ENCODE assay signal across 12 cellular contexts in the genomic region with DNA sequence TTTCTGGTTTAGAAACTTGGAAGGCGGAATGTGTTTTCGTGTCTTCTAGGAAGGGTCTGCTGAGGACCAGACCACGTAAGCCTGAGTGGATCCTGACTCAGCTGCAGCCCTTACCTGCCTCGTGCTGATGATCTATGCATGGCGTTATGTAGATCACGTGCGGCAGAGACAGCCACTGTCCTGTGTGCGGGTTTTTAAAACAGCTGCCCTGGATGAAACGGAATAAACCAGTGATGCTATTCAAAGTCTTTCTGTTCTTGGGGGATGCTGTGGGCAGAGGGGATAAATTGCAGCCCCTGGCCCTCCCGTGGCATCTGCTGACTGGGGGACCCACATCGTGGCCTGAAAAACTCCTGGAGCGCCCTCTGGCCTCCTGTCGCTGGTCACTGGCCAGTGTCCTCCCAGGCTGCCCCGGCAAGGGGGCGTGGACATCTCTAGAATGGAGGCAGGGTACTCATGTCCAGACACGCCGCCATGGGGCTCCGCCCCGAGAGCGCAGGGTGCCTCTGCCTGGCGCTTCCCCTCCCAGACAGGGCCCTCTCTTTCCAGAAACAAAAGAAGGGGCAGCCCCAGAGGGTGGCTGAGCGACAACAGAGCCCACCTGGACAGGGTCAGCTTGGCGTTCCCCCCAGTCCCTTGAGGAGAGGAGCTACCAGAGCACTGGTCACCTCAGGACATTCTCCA. TPM values are rescaled to one million over a fixed set of nuclear protein-coding genes. Genes with fewer than 3 reads are reported as not detected.
DNase-seq lines count a peak whose midpoint lies in the region; ATAC-seq and TF ChIP-seq lines count a peak whose summit lies in the region.
"Had no signal": no experiment of that assay in that cellular context is flagged by ENCODE, and none has a peak within 500 bp of the region (broad histone marks: within the 10 kb centered on the region; RNA-seq: fewer than 3 reads in every experiment).

No MANE protein-coding gene starts in this region.

- peaks cover 5% of the 10 kb centered on the region for H3K27me3 Mint-ChIP-seq in GM23338 (ENCODE audit: insufficient read depth, low read depth, poor library complexity)
- no peaks in the 10 kb centered on the region for H3K27me3 Mint-ChIP-seq in activated CD8-positive, alpha-beta memory T cell treated with anti-CD3 and anti-CD28 coated beads, Interleukin-2, amount 10 ng/mL, durations not matched to agents 7 days and 5 days
- H3K27me3 Mint-ChIP-seq: T-cell had no signal

- no peaks in the 10 kb centered on the region for H3K9me3 ChIP-seq in osteoblast (ENCODE audit: low read depth, low read length)
- H3K9me3 ChIP-seq: thoracic aorta had no signal

- H3K79me2 ChIP-seq in GM23338 (replicated peaks; ENCODE audit: insufficient read depth), result no peaks in the 10 kb centered on the region
- H3K79me2 ChIP-seq in osteoblast (ENCODE audit: insufficient read depth, low read length), result no peaks in the 10 kb centered on the region

- H3K4me1 Mint-ChIP-seq in GM23338, result peaks cover 4% of the 10 kb centered on the region; the same call in 1 of the 3 replicates
- H3K4me1 Mint-ChIP-seq in activated CD8-positive, alpha-beta memory T cell treated with anti-CD3 and anti-CD28 coated beads, Interleukin-2, amount 10 ng/mL, durations not matched to agents 7 days and 5 days, result no peaks in the 10 kb centered on the region

- H4K20me1 ChIP-seq in GM23338 (replicated peaks; ENCODE audit: insufficient read depth) (no peaks in the 10 kb centered on the region; the same call in 1 of the 2 replicates), osteoblast (ENCODE audit: insufficient read depth, low read length) (peaks cover 10% of the 10 kb centered on the region)

- peaks cover under 1% of the 10 kb centered on the region; the same call in 1 of the 2 replicates for H3K36me3 ChIP-seq in GM23338 (ENCODE audit: insufficient read depth)
- H3K36me3 ChIP-seq in osteoblast (ENCODE audit: insufficient read depth, low read length), result peaks cover 10% of the 10 kb centered on the region

- H2AFZ ChIP-seq in GM23338 (no peak overlapping the region), osteoblast (ENCODE audit: low read length) (no peak overlapping the region)

- H3F3A ChIP-seq in GM23338 (replicated peaks; ENCODE audit: low read depth), result 0 out of 2 replicates have a peak, but pooled peaks cover 3% of the 10 kb centered on the region

- CTCF ChIA-PET in activated CD8-positive, alpha-beta memory T cell treated with anti-CD3 and anti-CD28 coated beads, Interleukin-2, amount 10 ng/mL, durations not matched to agents 7 days and 5 days (lab: Charles Lee), result interaction anchor here (0.9 to 2.5 kb wide), 5 partner anchors 10 to 47 kb away, joined by 3 to 7 read pairs (median 4); no protein-coding TSS in a partner anchor

- no peak overlapping the region for H3K27ac ChIP-seq in GM23338 (ENCODE audit: low read depth)
- H3K27ac ChIP-seq in osteoblast (ENCODE audit: low read depth, low read length), result no peak overlapping the region
- H3K27ac ChIP-seq: thoracic aorta had no signal

- H3K4me1 ChIP-seq in GM23338 (ENCODE audit: insufficient read depth), result no peaks in the 10 kb centered on the region
- peaks cover 8% of the 10 kb centered on the region for H3K4me1 ChIP-seq in osteoblast (ENCODE audit: insufficient read depth, low read length)

- H3K9me3 Mint-ChIP-seq in GM23338, result no peaks in the 10 kb centered on the region
- H3K9me3 Mint-ChIP-seq in activated CD8-positive, alpha-beta memory T cell treated with anti-CD3 and anti-CD28 coated beads, Interleukin-2, amount 10 ng/mL, durations not matched to agents 7 days and 5 days (ENCODE audit: low read depth), result no peaks in the 10 kb centered on the region
- no peaks in the 10 kb centered on the region for H3K9me3 Mint-ChIP-seq in activated naive CD4-positive, alpha-beta T cell treated with anti-CD3 and anti-CD28 coated beads, Interleukin-2, amount 50 U/mL, for 72 hours
- H3K9me3 Mint-ChIP-seq: T-cell had no signal

- no peak overlapping the region for H3K4me3 Mint-ChIP-seq in GM23338
- no peak overlapping the region for H3K4me3 Mint-ChIP-seq in activated CD8-positive, alpha-beta memory T cell treated with anti-CD3 and anti-CD28 coated beads, Interleukin-2, amount 10 ng/mL, durations not matched to agents 7 days and 5 days
- H3K4me3 Mint-ChIP-seq: T-cell had no signal

- peaks cover 2% of the 10 kb centered on the region; the same call in 2 of the 3 replicates for H3K36me3 Mint-ChIP-seq in GM23338 (ENCODE audit: low read depth)
- H3K36me3 Mint-ChIP-seq in activated CD8-positive, alpha-beta memory T cell treated with anti-CD3 and anti-CD28 coated beads, Interleukin-2, amount 10 ng/mL, durations not matched to agents 7 days and 5 days, result peaks cover 3% of the 10 kb centered on the region
- no peaks in the 10 kb centered on the region for H3K36me3 Mint-ChIP-seq in activated naive CD4-positive, alpha-beta T cell treated with anti-CD3 and anti-CD28 coated beads, Interleukin-2, amount 50 U/mL, for 72 hours

- DNase-seq in GM23338 (ENCODE audit: low spot score), result peak; percentile 61
- peak; percentile 7 for DNase-seq in NCI-H774 (lab: John Stamatoyannopoulos, UW)
- DNase-seq in epidermal melanocyte (ENCODE audit: insufficient read length, low spot score), result peak; percentile 15
- DNase-seq in osteoblast (ENCODE audit: insufficient read length, low spot score, missing footprints), result peak; percentile 86
- no peak for DNase-seq in GOT3 (lab: John Stamatoyannopoulos, UW)
- no peak for DNase-seq in activated CD8-positive, alpha-beta memory T cell treated with anti-CD3 and anti-CD28 coated beads, Interleukin-2, amount 10 ng/mL, durations not matched to agents 7 days and 5 days
- no peak for DNase-seq in activated naive CD4-positive, alpha-beta T cell treated with anti-CD3 and anti-CD28 coated beads, Interleukin-2, amount 50 U/mL, for 72 hours (ENCODE audit: low spot score in 2 of 2)
- DNase-seq: anterior cingulate cortex, NCI-H1436, T-cell had no signal

- no peaks in the 10 kb centered on the region for H3K9me2 ChIP-seq in GM23338 (ENCODE audit: insufficient read depth)

- ATAC-seq in GM23338 (peak; percentile 51), GM18861 (IDR thresholded peaks at IDR 0.05; ENCODE audit: unreplicated experiment) (no peak)
- no peak for ATAC-seq in activated CD8-positive, alpha-beta memory T cell treated with anti-CD3 and anti-CD28 coated beads, Interleukin-2, amount 10 ng/mL, durations not matched to agents 7 days and 5 days
- no peak for ATAC-seq in activated naive CD4-positive, alpha-beta T cell treated with anti-CD3 and anti-CD28 coated beads, Interleukin-2, amount 50 U/mL, for 72 hours
- ATAC-seq: T-cell had no signal

- H3K27ac Mint-ChIP-seq in GM23338, result no peak overlapping the region
- H3K27ac Mint-ChIP-seq in activated CD8-positive, alpha-beta memory T cell treated with anti-CD3 and anti-CD28 coated beads, Interleukin-2, amount 10 ng/mL, durations not matched to agents 7 days and 5 days, result no peak overlapping the region
- H3K27ac Mint-ChIP-seq in activated naive CD4-positive, alpha-beta T cell treated with anti-CD3 and anti-CD28 coated beads, Interleukin-2, amount 50 U/mL, for 72 hours, result no peak overlapping the region
- H3K27ac Mint-ChIP-seq: T-cell had no signal

- H3K4me3 ChIP-seq in GM23338, result 0 out of 2 replicates have a peak overlapping the region, but pooled peaks have one; percentile 20
- no peak overlapping the region for H3K4me3 ChIP-seq in osteoblast (ENCODE audit: insufficient read depth, low read length)
- H3K4me3 ChIP-seq: thoracic aorta had no signal

- H3K27me3 ChIP-seq in GM23338 (ENCODE audit: insufficient read depth) (no peaks in the 10 kb centered on the region), osteoblast (ENCODE audit: insufficient read depth, low read length) (no peaks in the 10 kb centered on the region)

- H3K4me2 ChIP-seq in GM23338, result peak overlapping the region; percentile 43; the same call in 1 of the 2 replicates
- H3K4me2 ChIP-seq in osteoblast (ENCODE audit: insufficient read depth, low read length), result peak overlapping the region; percentile 56

- TF ChIP-seq CTCF in GM23338 (conservative IDR thresholded peaks at IDR 0.05; ENCODE audit: low read depth in 2 of 2) (peak in 1 of 2 experiments; percentile 56; a peak in 2 of 4 replicates), osteoblast (IDR thresholded peaks at IDR 0.05; ENCODE audit: extremely low read depth, low read depth, low read length) (no peak)

RNA-seq across cellular contexts. Expression of a gene that starts 13.2 kb away (rescaled TPM):
- total RNA-seq in GM23338 (2014; rRNA removed; shearing (Covaris generic)), result 31.0 and 45.0 TPM in 2 replicates
- 17.7 and 20.0 TPM in 2 replicates for polyA plus RNA-seq in GM23338 (2016; fragmentation: Nextera tagmentation; extraction: Ambion mirVana)
- 13.6 and 16.3 TPM in 2 replicates for total RNA-seq in osteoblast
- 10 to 100 TPM; 11.2 to 14.6 TPM for total RNA-seq in activated CD8-positive, alpha-beta memory T cell treated with anti-CD3 and anti-CD28 coated beads, Interleukin-2, amount 10 ng/mL, durations not matched to agents 7 days and 5 days
- total RNA-seq in activated naive CD4-positive, alpha-beta T cell treated with anti-CD3 and anti-CD28 coated beads, Interleukin-2, amount 50 U/mL, for 72 hours, result 1 to 10 TPM; 8.2 to 9.3 TPM

RNA-seq across cellular contexts. Expression of a gene that starts 13.3 kb away (rescaled TPM):
- total RNA-seq in GM23338 (2014; rRNA removed; shearing (Covaris generic)), result 43.3 and 55.2 TPM in 2 replicates
- polyA plus RNA-seq in GM23338 (2016; fragmentation: Nextera tagmentation; extraction: Ambion mirVana), result 24.0 and 28.1 TPM in 2 replicates
- 20.0 and 24.2 TPM in 2 replicates for total RNA-seq in osteoblast
- total RNA-seq in activated CD8-positive, alpha-beta memory T cell treated with anti-CD3 and anti-CD28 coated beads, Interleukin-2, amount 10 ng/mL, durations not matched to agents 7 days and 5 days, result 10 to 100 TPM; 20.6 to 24.0 TPM
- total RNA-seq in activated naive CD4-positive, alpha-beta T cell treated with anti-CD3 and anti-CD28 coated beads, Interleukin-2, amount 50 U/mL, for 72 hours, result 10 to 100 TPM; 11.6 to 12.5 TPM

RNA-seq across cellular contexts. Expression of a gene that starts 18.1 kb away (rescaled TPM):
- total RNA-seq in GM23338 (2014; rRNA removed; shearing (Covaris generic)), result 21.7 and 33.8 TPM in 2 replicates
- polyA plus RNA-seq in GM23338 (2016; fragmentation: Nextera tagmentation; extraction: Ambion mirVana), result 6.6 and 8.6 TPM in 2 replicates
- total RNA-seq in osteoblast, result 44.2 and 57.5 TPM in 2 replicates
- 10 to 100 TPM; 58.1 to 73.7 TPM for total RNA-seq in activated CD8-positive, alpha-beta memory T cell treated with anti-CD3 and anti-CD28 coated beads, Interleukin-2, amount 10 ng/mL, durations not matched to agents 7 days and 5 days
- total RNA-seq in activated naive CD4-positive, alpha-beta T cell treated with anti-CD3 and anti-CD28 coated beads, Interleukin-2, amount 50 U/mL, for 72 hours, result 10 to 100 TPM; 25.8 to 26.7 TPM

RNA-seq across cellular contexts. Expression of a gene that starts 27.2 kb away (rescaled TPM):
- 32.2 and 39.0 TPM in 2 replicates for total RNA-seq in GM23338 (2014; rRNA removed; shearing (Covaris generic))
- polyA plus RNA-seq in GM23338 (2016; fragmentation: Nextera tagmentation; extraction: Ambion mirVana), result 167 and 190 TPM in 2 replicates
- 27.1 and 27.9 TPM in 2 replicates for total RNA-seq in osteoblast
- 10 to 100 TPM; 52.9 to 56.7 TPM for total RNA-seq in activated CD8-positive, alpha-beta memory T cell treated with anti-CD3 and anti-CD28 coated beads, Interleukin-2, amount 10 ng/mL, durations not matched to agents 7 days and 5 days
- 10 to 100 TPM; 56.9 to 79.6 TPM for total RNA-seq in activated naive CD4-positive, alpha-beta T cell treated with anti-CD3 and anti-CD28 coated beads, Interleukin-2, amount 50 U/mL, for 72 hours

RNA-seq across cellular contexts. Expression of a gene that starts 55.4 kb away (rescaled TPM):
- total RNA-seq in GM23338 (2014; rRNA removed; shearing (Covaris generic)), result 25.4 and 29.1 TPM in 2 replicates
- polyA plus RNA-seq in GM23338 (2016; fragmentation: Nextera tagmentation; extraction: Ambion mirVana), result 24.8 and 25.5 TPM in 2 replicates
- 14.5 and 16.5 TPM in 2 replicates for total RNA-seq in osteoblast
- total RNA-seq in activated CD8-positive, alpha-beta memory T cell treated with anti-CD3 and anti-CD28 coated beads, Interleukin-2, amount 10 ng/mL, durations not matched to agents 7 days and 5 days, result 10 to 100 TPM; 22.2 to 34.5 TPM
- total RNA-seq in activated naive CD4-positive, alpha-beta T cell treated with anti-CD3 and anti-CD28 coated beads, Interleukin-2, amount 50 U/mL, for 72 hours, result 10 to 100 TPM; 22.9 to 42.3 TPM

Comparison
In these comparisons a context has a peak if more than half of its experiments do, and no peak if none do; other contexts are left out.
1. DNase-seq: peak in GM23338 (single experiment), NCI-H774 (single experiment), epidermal melanocyte (single experiment) and osteoblast (single experiment); none in GOT3 (single experiment), activated CD8-positive, alpha-beta memory T cell treated with anti-CD3 and anti-CD28 coated beads, Interleukin-2, amount 10 ng/mL, durations not matched to agents 7 days and 5 days (single experiment) and activated naive CD4-positive, alpha-beta T cell treated with anti-CD3 and anti-CD28 coated beads, Interleukin-2, amount 50 U/mL, for 72 hours (0 of 2).